Comparison of ENCODE assay signal across 8 cellular contexts in genomic region chr9:120792898-120793765, GRCh38. TPM values are rescaled to one million over a fixed set of nuclear protein-coding genes. Genes with fewer than 3 reads are reported as not detected.
DNase-seq lines count a peak whose midpoint lies in the region; ATAC-seq, FAIRE-seq and TF ChIP-seq lines count a peak whose summit lies in the region.

A gene with protein sequence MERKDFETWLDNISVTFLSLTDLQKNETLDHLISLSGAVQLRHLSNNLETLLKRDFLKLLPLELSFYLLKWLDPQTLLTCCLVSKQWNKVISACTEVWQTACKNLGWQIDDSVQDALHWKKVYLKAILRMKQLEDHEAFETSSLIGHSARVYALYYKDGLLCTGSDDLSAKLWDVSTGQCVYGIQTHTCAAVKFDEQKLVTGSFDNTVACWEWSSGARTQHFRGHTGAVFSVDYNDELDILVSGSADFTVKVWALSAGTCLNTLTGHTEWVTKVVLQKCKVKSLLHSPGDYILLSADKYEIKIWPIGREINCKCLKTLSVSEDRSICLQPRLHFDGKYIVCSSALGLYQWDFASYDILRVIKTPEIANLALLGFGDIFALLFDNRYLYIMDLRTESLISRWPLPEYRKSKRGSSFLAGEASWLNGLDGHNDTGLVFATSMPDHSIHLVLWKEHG (minus strand): TSS chr9:120793416. CDS start chr9:120788258, 5,158 bp downstream.

- TF ChIP-seq CTCF in HepG2 (CRISPR knock-in tag; IDR thresholded peaks at IDR 0.05) = peak; percentile 23; the same call in 1 of the 2 replicates

- H3K27me3 ChIP-seq in BLaER1 treated with 17β-estradiol and CSF1 and Interleukin-3, amounts not matched to agents 10 nM and 100 nM = no peaks in the 10 kb centered on the region
- H3K27me3 ChIP-seq in HepG2 (ENCODE audit: control insufficient read depth in 1 of 2, insufficient read depth in 2 of 2, low read length in 2 of 2) = no peaks in the 10 kb centered on the region; a peak in 1 of 5 replicates

- H3K4me2 ChIP-seq in BLaER1 treated with 17β-estradiol and CSF1 and Interleukin-3, amounts not matched to agents 10 nM and 100 nM = peak within 1 kb of the TSS; percentile 81 to 97 (median 93)
- H3K4me2 ChIP-seq in HepG2 (ENCODE audit: low read depth, low read length) = peak within 1 kb of the TSS; percentile 85

- H3K36me3 ChIP-seq in BLaER1 treated with 17β-estradiol and CSF1 and Interleukin-3, amounts not matched to agents 10 nM and 100 nM = peaks cover 11 to 35% (median 25%) of the 10 kb centered on the region in 11 experiments; a peak in 19 of 22 replicates
- H3K36me3 ChIP-seq in HepG2 (replicated peaks in 1 of 2; ENCODE audit: control insufficient read depth in 1 of 2, insufficient read depth in 2 of 2, low read length in 2 of 2) = peaks cover 1 to 14% of the 10 kb centered on the region in 2 experiments; a peak in 4 of 5 replicates

- POLR2A ChIA-PET in HepG2 (lab: Yijun Ruan, JAX) = interaction anchor here (0.8 to 2.8 kb wide), 27 partner anchors 8 to 222 kb away, joined by 3 to 52 read pairs (median 5); partner anchors contain the start of genes MEGF9 and PSMD5

- DNase-seq in NCI-H748 (lab: John Stamatoyannopoulos, UW; ENCODE audit: unreplicated experiment) (peak; percentile 95), dermis blood vessel endothelial cell (peak; percentile 94), HepG2 (ENCODE audit: low spot score) (peak; percentile 87)
- peak; percentile 91 to 93 for DNase-seq in activated CD4-positive, alpha-beta T cell treated with anti-CD3 and anti-CD28 coated beads, Interleukin-2, amount 50 U/mL, for 48 hours
- peak; percentile 84 to 86 for DNase-seq in stimulated activated CD4-positive, alpha-beta T cell treated with anti-CD3 and anti-CD28 coated beads, Interleukin-2, amount 100 ng/mL, for 48 hours

- TF ChIP-seq POLR2A in HepG2 (IDR thresholded peaks at IDR 0.05; ENCODE audit: insufficient read depth in 1 of 2, low read depth in 2 of 2, low read length in 2 of 2) = peak; percentile 95 to 97

- peak within 1 kb of the TSS; percentile 35 for H2AFZ ChIP-seq in HepG2 (ENCODE audit: low read length)

- H3K79me2 ChIP-seq in HepG2 (ENCODE audit: insufficient read depth, low read length) = peaks cover 58% of the 10 kb centered on the region

- TF ChIP-seq RAD21 in HepG2 (CRISPR knock-in tag; IDR thresholded peaks at IDR 0.05) = peak; percentile 63

- intact Hi-C loops in HepG2 (cut with micrococcal nuclease; ENCODE audit: unreplicated experiment) = no loop called here

- H4K20me1 ChIP-seq in BLaER1 treated with 17β-estradiol and CSF1 and Interleukin-3, amounts not matched to agents 10 nM and 100 nM = peaks cover 5 to 32% (median 16%) of the 10 kb centered on the region in 11 experiments; a peak in 16 of 22 replicates
- no peaks in the 10 kb centered on the region for H4K20me1 ChIP-seq in HepG2 (ENCODE audit: insufficient read depth, low read length)

- WGBS in HepG2 (ENCODE audit: low lambda C conversion rate) = 2% methylated on average over 28 of the region's 72 CpGs

- TF ChIP-seq EP300 in HepG2 (IDR thresholded peaks at IDR 0.05; ENCODE audit: low read depth in 2 of 2, low read length in 2 of 2) (no peak), HepG2 (CRISPR knock-in tag; IDR thresholded peaks at IDR 0.05; ENCODE audit: borderline replicate concordance) (peak; percentile 59; the same call in 1 of the 2 replicates)

- peaks cover 26 to 44% (median 31%) of the 10 kb centered on the region in 10 experiments for H3K4me1 ChIP-seq in BLaER1 treated with 17β-estradiol and CSF1 and Interleukin-3, amounts not matched to agents 10 nM and 100 nM
- peaks cover 53% of the 10 kb centered on the region for H3K4me1 ChIP-seq in HepG2 (ENCODE audit: insufficient read depth, low read length)

- ATAC-seq in GM19328 (IDR thresholded peaks at IDR 0.05; ENCODE audit: unreplicated experiment) = peak; percentile 88
- ATAC-seq in HG03469 (IDR thresholded peaks at IDR 0.05; ENCODE audit: unreplicated experiment) = peak; percentile 80
- ATAC-seq in HepG2 = peak; percentile 98

- in situ Hi-C loops in HepG2 (cut with HindIII; ENCODE audit: extremely low pct_ligation_motif_present, low pct_unique_long_range_greater_than_20kb) = no loop called here

- peak within 1 kb of the TSS; percentile 77 to 96 (median 85) for H3K4me3 ChIP-seq in BLaER1 treated with 17β-estradiol and CSF1 and Interleukin-3, amounts not matched to agents 10 nM and 100 nM
- peak within 1 kb of the TSS; percentile 81 to 87 (median 84) for H3K4me3 ChIP-seq in HepG2 (replicated peaks in 1 of 3; ENCODE audit: insufficient read depth in 1 of 3, low read depth in 2 of 3, low read length in 3 of 3)

- FAIRE-seq in HepG2 (lab: Jason Lieb, UNC) = no peak

- H3K27ac ChIP-seq in BLaER1 treated with 17β-estradiol and CSF1 and Interleukin-3, amounts not matched to agents 10 nM and 100 nM = peak within 1 kb of the TSS; percentile 71 to 93 (median 87)
- peak within 1 kb of the TSS; percentile 90 for H3K27ac ChIP-seq in HepG2 (ENCODE audit: extremely low read length, insufficient read depth, low read length)

- CTCF ChIA-PET in HepG2 (lab: Yijun Ruan, JAX; ENCODE audit: low intra/inter-chr PET ratio, low total read pairs) = no interaction called here

- H3K9me3 ChIP-seq in BLaER1 treated with 17β-estradiol and CSF1 and Interleukin-3, amounts not matched to agents 10 nM and 100 nM (replicated peaks in 1 of 11) = no peaks in the 10 kb centered on the region
- no peaks in the 10 kb centered on the region for H3K9me3 ChIP-seq in HepG2 (ENCODE audit: low read length)

- peak within 1 kb of the TSS; percentile 76 to 92 (median 88) for H3K9ac ChIP-seq in BLaER1 treated with 17β-estradiol and CSF1 and Interleukin-3, amounts not matched to agents 10 nM and 100 nM
- peak within 1 kb of the TSS; percentile 95 for H3K9ac ChIP-seq in HepG2 (ENCODE audit: insufficient read depth, low read depth, low read length)

- BruUV-seq in HepG2 (replicated peaks; lab: Mats Ljungman, UMichigan) = no TSS peak

TF ChIP-seq in HepG2, 621 proteins besides CTCF, POLR2A, EP300 and RAD21 (continues in another document):
- TF ChIP-seq ZBTB33 (CRISPR knock-in tag; IDR thresholded peaks at IDR 0.05) (peak; percentile 55; the same call in 1 of the 2 replicates), ZNF720 (CRISPR knock-in tag; IDR thresholded peaks at IDR 0.05) (no peak), ZMYM4 (CRISPR knock-in tag; IDR thresholded peaks at IDR 0.05) (peak; percentile 94), ZNF747 (CRISPR knock-in tag; IDR thresholded peaks at IDR 0.05; ENCODE audit: borderline replicate concordance) (peak; percentile 96)
- TF ChIP-seq, protein P1, sequence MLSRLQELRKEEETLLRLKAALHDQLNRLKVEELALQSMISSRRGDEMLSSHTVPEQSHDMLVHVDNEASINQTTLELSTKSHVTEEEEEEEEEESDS (CRISPR knock-in tag; IDR thresholded peaks at IDR 0.05; ENCODE audit: borderline replicate concordance) = peak; percentile 77; the same call in 1 of the 2 replicates

RNA-seq across cellular contexts. Expression of the gene that starts here (rescaled TPM):
- 47.5 and 55.7 TPM in 2 replicates for total RNA-seq in dermis blood vessel endothelial cell
- total RNA-seq in HepG2 (2016; rRNA removed; fragmentation: Illumina TruSeq; extraction: Trizol) = 43.1 and 55.2 TPM in 2 replicates
- total RNA-seq in HepG2 (2016; cell fraction: cytosol; rRNA removed; fragmentation: Illumina TruSeq; extraction: Trizol; ENCODE audit: low read depth) = 13.6 and 16.4 TPM in 2 replicates
- total RNA-seq in HepG2 (2016; cell fraction: insoluble cytoplasmic fraction; rRNA removed; fragmentation: Illumina TruSeq; extraction: Trizol) = 46.9 and 47.7 TPM in 2 replicates
- 41.5 and 42.1 TPM in 2 replicates for total RNA-seq in HepG2 (2016; cell fraction: membrane; rRNA removed; fragmentation: Illumina TruSeq; extraction: Trizol)
- 48.1 and 51.0 TPM in 2 replicates for total RNA-seq in HepG2 (2016; cell fraction: nucleus; rRNA removed; fragmentation: Illumina TruSeq; extraction: Trizol)
- 30.9 and 35.4 TPM in 2 replicates for polyA plus RNA-seq in HepG2 (2011; rRNA removed)
- 23.4 and 28.9 TPM in 2 replicates for polyA plus RNA-seq in HepG2 (2011; cell fraction: cytosol; rRNA removed)
- 30.6 and 35.1 TPM in 2 replicates for polyA plus RNA-seq in HepG2 (2011; cell fraction: nucleus; rRNA removed)
- polyA plus RNA-seq in HepG2 (2012) = 20.7 and 22.2 TPM in 2 replicates
- 17.7 and 25.1 TPM in 2 replicates for polyA plus RNA-seq in HepG2 (2016; cell fraction: cytosol; fragmentation: Illumina TruSeq; extraction: Trizol; ENCODE audit: low read depth)
- 47.5 and 52.1 TPM in 2 replicates for polyA plus RNA-seq in HepG2 (2016; cell fraction: insoluble cytoplasmic fraction; fragmentation: Illumina TruSeq; extraction: Trizol; ENCODE audit: low read depth)
- polyA plus RNA-seq in HepG2 (2016; cell fraction: membrane; fragmentation: Illumina TruSeq; extraction: Trizol; ENCODE audit: low read depth) = 40.6 and 40.8 TPM in 2 replicates
- 68.4 and 72.5 TPM in 2 replicates for polyA plus RNA-seq in HepG2 (2016; cell fraction: nucleus; fragmentation: Illumina TruSeq; extraction: Trizol; ENCODE audit: insufficient read depth, low read depth)
- 26.3 and 75.5 TPM in 2 replicates for polyA minus RNA-seq in HepG2 (2011; rRNA and poly(A)+ RNA removed; ENCODE audit: low replicate concordance)
- 16.9 and 17.3 TPM in 2 replicates for polyA minus RNA-seq in HepG2 (2011; cell fraction: cytosol; rRNA and poly(A)+ RNA removed)
- polyA minus RNA-seq in HepG2 (2011; cell fraction: nucleus; rRNA and poly(A)+ RNA removed) = 62.8 and 65.0 TPM in 2 replicates

Comparison
In these comparisons a context has a peak if more than half of its experiments do, and no peak if none do; other contexts are left out.
1. Peak in every context shown above with its lines: DNase-seq, ATAC-seq, H3K4me3 ChIP-seq and H3K27ac ChIP-seq.